In the genomic region with DNA sequence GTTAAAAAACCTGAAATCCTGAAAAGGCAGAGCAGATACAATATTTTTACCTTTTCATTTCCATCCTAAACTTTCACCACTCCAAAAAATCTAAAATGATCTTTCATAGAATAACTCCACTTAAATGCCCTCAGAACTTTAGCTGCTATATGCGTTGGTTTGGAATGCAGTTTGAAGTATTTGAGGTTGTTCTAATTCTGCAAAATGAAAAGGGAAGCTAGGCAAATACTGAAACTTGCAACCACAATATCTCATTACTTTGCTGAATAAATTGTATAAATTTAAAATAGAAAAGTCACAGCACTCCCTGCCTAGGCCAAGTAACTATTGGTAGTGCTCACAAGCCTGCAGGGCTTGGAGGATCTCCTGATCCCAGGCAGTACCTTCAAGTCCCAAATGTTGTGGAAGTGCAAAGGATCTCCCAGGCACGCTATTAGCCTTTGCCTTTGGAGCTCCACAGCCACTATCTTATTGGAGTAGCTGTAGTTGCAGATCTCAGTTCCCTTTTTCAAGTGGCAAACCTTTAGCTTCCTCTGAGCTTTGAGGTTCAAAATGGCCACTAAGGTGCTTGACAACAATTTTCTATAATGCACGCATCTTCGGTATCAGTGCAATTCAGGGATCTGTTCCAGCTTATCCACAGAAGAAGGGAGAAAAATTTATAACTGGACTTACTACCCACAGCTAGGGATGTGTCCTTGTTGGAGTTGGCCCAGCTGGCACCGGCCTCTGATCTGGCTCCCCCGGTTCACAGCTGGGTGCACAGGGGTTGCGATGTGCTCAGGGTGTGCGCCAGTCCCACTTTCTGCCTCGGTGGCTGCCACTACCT, we compare ENCODE assay signal across 10 cellular contexts. TPM values are rescaled to one million over a fixed set of nuclear protein-coding genes. Genes with fewer than 3 reads are reported as not detected.
DNase-seq lines count a peak whose midpoint lies in the region; ATAC-seq and TF ChIP-seq lines count a peak whose summit lies in the region.
"Had no signal": no experiment of that assay in that cellular context is flagged by ENCODE, and none has a peak within 500 bp of the region (broad histone marks: within the 10 kb centered on the region; RNA-seq: fewer than 3 reads in every experiment).

No MANE protein-coding gene starts in this region.

- H3K9me3 Mint-ChIP-seq in progenitor cell of endocrine pancreas (ENCODE audit: low read depth) = no peaks in the 10 kb centered on the region
- H3K9me3 Mint-ChIP-seq: nephron had no signal

- H3K27me3 Mint-ChIP-seq in progenitor cell of endocrine pancreas = peaks cover 15% of the 10 kb centered on the region

- H3K27ac ChIP-seq in caudate nucleus (ENCODE audit: low read depth, low read length) = no peak overlapping the region

- TF ChIP-seq POLR2A in NB4 (IDR thresholded peaks at IDR 0.05; ENCODE audit: extremely low read depth, insufficient read length) = no peak

- no peak overlapping the region for H3K27ac Mint-ChIP-seq in progenitor cell of endocrine pancreas
- H3K27ac Mint-ChIP-seq: nephron had no signal

- no peak overlapping the region for H3K4me3 ChIP-seq in NB4 (ENCODE audit: low read depth, low read length)

- H3K4me3 Mint-ChIP-seq in progenitor cell of endocrine pancreas (ENCODE audit: low read depth) = no peak overlapping the region
- H3K4me3 Mint-ChIP-seq: nephron had no signal

- H3K4me1 Mint-ChIP-seq in progenitor cell of endocrine pancreas (ENCODE audit: low read depth) = no peaks in the 10 kb centered on the region

- TF ChIP-seq CTCF in NB4 (IDR thresholded peaks at IDR 0.05; ENCODE audit: low read depth, low read length) (no peak), progenitor cell of endocrine pancreas (IDR thresholded peaks at IDR 0.05; ENCODE audit: unreplicated experiment) (no peak)

- peak; percentile 89 for ATAC-seq in GM19372 (IDR thresholded peaks at IDR 0.05; ENCODE audit: low read depth, unreplicated experiment)
- ATAC-seq in HG02973 (IDR thresholded peaks at IDR 0.05; ENCODE audit: unreplicated experiment) = peak; percentile 92

- H3K36me3 Mint-ChIP-seq in progenitor cell of endocrine pancreas (ENCODE audit: insufficient read depth) = no peaks in the 10 kb centered on the region

- peak; percentile 45 for DNase-seq in Ammon's horn (ENCODE audit: low spot score)
- peak; percentile 38 for DNase-seq in NB4 (ENCODE audit: low read depth)
- DNase-seq in activated naive CD4-positive, alpha-beta T cell treated with Interleukin-2 at 50 U/mL for 16 hours = no peak
- DNase-seq in progenitor cell of endocrine pancreas (ENCODE audit: low spot score, unreplicated experiment) = no peak
- no peak for DNase-seq in NCI-H2029 (lab: John Stamatoyannopoulos, UW)
- DNase-seq in caudate nucleus (lab: John Stamatoyannopoulos, UW) = no peak
- DNase-seq: NCI-H226 had no signal

RNA-seq across cellular contexts. Expression of gene ANKRD62, which starts 43.4 kb away (rescaled TPM):
- total RNA-seq in progenitor cell of endocrine pancreas = not detected in 2 replicates

Comparison
In these comparisons a context has a peak if more than half of its experiments do, and no peak if none do; other contexts are left out.
1. DNase-seq: peak in Ammon's horn (single experiment) and NB4 (single experiment); none in activated naive CD4-positive, alpha-beta T cell treated with Interleukin-2 at 50 U/mL for 16 hours (single experiment), progenitor cell of endocrine pancreas (single experiment), NCI-H2029 (single experiment) and caudate nucleus (0 of 61).